In genomic region chr2:88614497-88615157, GRCh38 we compare ENCODE assay signal across 12 cellular contexts. TPM values are rescaled to one million over a fixed set of nuclear protein-coding genes. Genes with fewer than 3 reads are reported as not detected.
DNase-seq lines count a peak whose midpoint lies in the region; ATAC-seq and TF ChIP-seq lines count a peak whose summit lies in the region.
"Had no signal": no experiment of that assay in that cellular context is flagged by ENCODE, and none has a peak within 500 bp of the region (broad histone marks: within the 10 kb centered on the region; RNA-seq: fewer than 3 reads in every experiment).

No MANE protein-coding gene starts in this region.

- H3K27me3 Mint-ChIP-seq in natural killer cell (ENCODE audit: low read depth in 2 of 2), result no peaks in the 10 kb centered on the region
- H3K27me3 Mint-ChIP-seq in activated CD4-positive, alpha-beta T cell treated with anti-CD3 and anti-CD28 coated beads, Interleukin-2, amount 10 ng/mL, durations not matched to agents 24 days and 14 days, result no peaks in the 10 kb centered on the region
- H3K27me3 Mint-ChIP-seq: naive thymus-derived CD8-positive, alpha-beta T cell had no signal

- H3K27me3 ChIP-seq in uterus, result no peaks in the 10 kb centered on the region
- H3K27me3 ChIP-seq in lower lobe of right lung (ENCODE audit: low read depth), result no peaks in the 10 kb centered on the region

- H3K4me3 ChIP-seq in uterus (no peak overlapping the region), lower lobe of right lung (no peak overlapping the region)

- H3K36me3 ChIP-seq in uterus (no peaks in the 10 kb centered on the region), lower lobe of right lung (peaks cover 18% of the 10 kb centered on the region)

- H3K4me1 ChIP-seq in uterus, result no peaks in the 10 kb centered on the region
- H3K4me1 ChIP-seq in lower lobe of right lung, result peaks cover 13% of the 10 kb centered on the region

- no peak for DNase-seq in natural killer cell
- no peak for DNase-seq in activated CD4-positive, alpha-beta T cell treated with anti-CD3 and anti-CD28 coated beads, Interleukin-2, amount 10 ng/mL, durations not matched to agents 24 days and 14 days
- no peak for DNase-seq in uterus
- DNase-seq in lower lobe of right lung, result no peak
- no peak for DNase-seq in NCI-H82 treated with DMSO at 0.1 percent for 48 hours (lab: John Stamatoyannopoulos, UW; ENCODE audit: unreplicated experiment)
- DNase-seq: hypothalamus; naive thymus-derived CD8-positive, alpha-beta T cell; stimulated activated CD4-positive, alpha-beta T cell treated with anti-CD3 and anti-CD28 coated beads, Interleukin-2, amount 100 ng/mL, for 24 hours had no signal

- TF ChIP-seq POLR2A in uterus (IDR thresholded peaks at IDR 0.05), result no peak

- intact Hi-C loops in natural killer cell (cut with micrococcal nuclease), result no loop called here
- intact Hi-C loops in activated CD4-positive, alpha-beta T cell treated with anti-CD3 and anti-CD28 coated beads, Interleukin-2, amount 10 ng/mL, durations not matched to agents 24 days and 14 days (cut with micrococcal nuclease), result loop anchor here (2.0 kb wide), 1 partner anchor 14 kb away; no protein-coding TSS in a partner anchor
- intact Hi-C loops in uterus (cut with DNase I; ENCODE audit: low total_unique reads), result no loop called here
- intact Hi-C loops in lower lobe of right lung (cut with DNase I), result no loop called here

- no peak overlapping the region for H3K4me3 Mint-ChIP-seq in natural killer cell
- no peak overlapping the region for H3K4me3 Mint-ChIP-seq in activated CD4-positive, alpha-beta T cell treated with anti-CD3 and anti-CD28 coated beads, Interleukin-2, amount 10 ng/mL, durations not matched to agents 24 days and 14 days
- H3K4me3 Mint-ChIP-seq: naive thymus-derived CD8-positive, alpha-beta T cell had no signal

- peaks cover 8 to 17% of the 10 kb centered on the region in 2 donors for H3K4me1 Mint-ChIP-seq in natural killer cell
- H3K4me1 Mint-ChIP-seq in activated CD4-positive, alpha-beta T cell treated with anti-CD3 and anti-CD28 coated beads, Interleukin-2, amount 10 ng/mL, durations not matched to agents 24 days and 14 days, result peaks cover 12% of the 10 kb centered on the region

- H3K9me3 Mint-ChIP-seq in natural killer cell, result no peaks in the 10 kb centered on the region
- H3K9me3 Mint-ChIP-seq in activated CD4-positive, alpha-beta T cell treated with anti-CD3 and anti-CD28 coated beads, Interleukin-2, amount 10 ng/mL, durations not matched to agents 24 days and 14 days, result no peaks in the 10 kb centered on the region
- H3K9me3 Mint-ChIP-seq: activated T-helper 2 cell treated with anti-CD3 and anti-CD28 coated beads, Interferon-gamma antibody, Interleukin-2, Interleukin-4, amounts not matched to agents 10 μg/mL and 5 μg/mL and 100 μg/mL, durations not matched to agents 14 hours and 24 hours and 36 hours; naive thymus-derived CD8-positive, alpha-beta T cell had no signal

- TF ChIP-seq CTCF in natural killer cell (IDR thresholded peaks at IDR 0.05), result no peak
- TF ChIP-seq CTCF in uterus (IDR thresholded peaks at IDR 0.05), result no peak
- TF ChIP-seq CTCF in lower lobe of right lung (IDR thresholded peaks at IDR 0.05), result no peak

- ATAC-seq in GM18907 (IDR thresholded peaks at IDR 0.05; ENCODE audit: unreplicated experiment) (peak; percentile 86), GM21737 (IDR thresholded peaks at IDR 0.05; ENCODE audit: unreplicated experiment) (peak; percentile 68), HG03354 (IDR thresholded peaks at IDR 0.05; ENCODE audit: poor library complexity, severe bottlenecking, unreplicated experiment) (peak; percentile 83), natural killer cell (peak in 2 of 3 donors; percentile 37 to 47), lower lobe of right lung (no peak)
- ATAC-seq: naive thymus-derived CD8-positive, alpha-beta T cell had no signal

- no peaks in the 10 kb centered on the region for H3K36me3 Mint-ChIP-seq in natural killer cell
- H3K36me3 Mint-ChIP-seq in activated CD4-positive, alpha-beta T cell treated with anti-CD3 and anti-CD28 coated beads, Interleukin-2, amount 10 ng/mL, durations not matched to agents 24 days and 14 days (ENCODE audit: low read depth), result peaks cover 9% of the 10 kb centered on the region

- H3K9me3 ChIP-seq in uterus (no peaks in the 10 kb centered on the region), lower lobe of right lung (no peaks in the 10 kb centered on the region)

- H3K27ac ChIP-seq in uterus, result no peak overlapping the region
- H3K27ac ChIP-seq in lower lobe of right lung, result no peak overlapping the region

- no peak overlapping the region for H3K27ac Mint-ChIP-seq in natural killer cell
- H3K27ac Mint-ChIP-seq in activated CD4-positive, alpha-beta T cell treated with anti-CD3 and anti-CD28 coated beads, Interleukin-2, amount 10 ng/mL, durations not matched to agents 24 days and 14 days, result no peak overlapping the region
- H3K27ac Mint-ChIP-seq: activated T-helper 2 cell treated with anti-CD3 and anti-CD28 coated beads, Interferon-gamma antibody, Interleukin-2, Interleukin-4, amounts not matched to agents 10 μg/mL and 5 μg/mL and 100 μg/mL, durations not matched to agents 14 hours and 24 hours and 36 hours; naive thymus-derived CD8-positive, alpha-beta T cell had no signal

RNA-seq across cellular contexts. Expression of gene EIF2AK3, which starts 12.6 kb away (rescaled TPM):
- total RNA-seq in natural killer cell, result 10 to 100 TPM; 29.9 to 43.7 (median 33.4) TPM
- 20.2 and 22.8 TPM in 2 replicates for total RNA-seq in activated CD4-positive, alpha-beta T cell treated with anti-CD3 and anti-CD28 coated beads, Interleukin-2, amount 10 ng/mL, durations not matched to agents 24 days and 14 days
- total RNA-seq in uterus, result 10 to 100 TPM in 3 of 4 donors, 1 to 10 TPM in 1; 6.4 to 52.7 (median 19.9) TPM
- total RNA-seq in lower lobe of right lung, result 16.0 TPM

Comparison
In these comparisons a context has a peak if more than half of its experiments do, and no peak if none do; other contexts are left out.
1. ATAC-seq: peak in GM18907 (single experiment), GM21737 (single experiment), HG03354 (single experiment) and natural killer cell (2 of 3); none in lower lobe of right lung (0 of 2).